2 cellular contexts compared by ENCODE assay signal in genomic region chr12:79936670-79937069, GRCh38.
TF ChIP-seq lines count a peak whose summit lies in the region.

No MANE protein-coding gene starts in this region.

TF ChIP-seq in A549, 52 proteins besides CTCF, POLR2A, EP300 and RAD21:
- TF ChIP-seq, protein P1, sequence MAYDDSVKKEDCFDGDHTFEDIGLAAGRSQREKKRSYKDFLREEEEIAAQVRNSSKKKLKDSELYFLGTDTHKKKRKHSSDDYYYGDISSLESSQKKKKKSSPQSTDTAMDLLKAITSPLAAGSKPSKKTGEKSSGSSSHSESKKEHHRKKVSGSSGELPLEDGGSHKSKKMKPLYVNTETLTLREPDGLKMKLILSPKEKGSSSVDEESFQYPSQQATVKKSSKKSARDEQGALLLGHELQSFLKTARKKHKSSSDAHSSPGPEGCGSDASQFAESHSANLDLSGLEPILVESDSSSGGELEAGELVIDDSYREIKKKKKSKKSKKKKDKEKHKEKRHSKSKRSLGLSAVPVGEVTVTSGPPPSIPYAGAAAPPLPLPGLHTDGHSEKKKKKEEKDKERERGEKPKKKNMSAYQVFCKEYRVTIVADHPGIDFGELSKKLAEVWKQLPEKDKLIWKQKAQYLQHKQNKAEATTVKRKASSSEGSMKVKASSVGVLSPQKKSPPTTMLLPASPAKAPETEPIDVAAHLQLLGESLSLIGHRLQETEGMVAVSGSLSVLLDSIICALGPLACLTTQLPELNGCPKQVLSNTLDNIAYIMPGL (CRISPR knock-in tag; IDR thresholded peaks at IDR 0.05; ENCODE audit: borderline replicate concordance), result no peak
TF ChIP-seq in A549: peak in this region for 0.

TF ChIP-seq in GM12878, 131 proteins besides CTCF, POLR2A, EP300 and RAD21:
- TF ChIP-seq RELA (IDR thresholded peaks at IDR 0.05; ENCODE audit: borderline replicate concordance, partially characterized antibody) (no peak), NR2C2 (IDR thresholded peaks at IDR 0.05; ENCODE audit: borderline replicate concordance, control insufficient read depth, insufficient read length, low read depth) (no peak), ZNF274 (IDR thresholded peaks at IDR 0.05; ENCODE audit: insufficient read depth, insufficient read length) (no peak), NFIC (IDR thresholded peaks at IDR 0.05; ENCODE audit: low read depth, low read length) (no peak), ZNF207 (IDR thresholded peaks at IDR 0.05; ENCODE audit: borderline replicate concordance) (no peak), KAT2A (conservative IDR thresholded peaks at IDR 0.05; ENCODE audit: control insufficient read depth, low read depth, low read length) (no peak), ESRRA (IDR thresholded peaks at IDR 0.05; ENCODE audit: low read length) (no peak), BRCA1 (IDR thresholded peaks at IDR 0.05; ENCODE audit: low read depth, low read length) (no peak)
- TF ChIP-seq, protein P2, sequence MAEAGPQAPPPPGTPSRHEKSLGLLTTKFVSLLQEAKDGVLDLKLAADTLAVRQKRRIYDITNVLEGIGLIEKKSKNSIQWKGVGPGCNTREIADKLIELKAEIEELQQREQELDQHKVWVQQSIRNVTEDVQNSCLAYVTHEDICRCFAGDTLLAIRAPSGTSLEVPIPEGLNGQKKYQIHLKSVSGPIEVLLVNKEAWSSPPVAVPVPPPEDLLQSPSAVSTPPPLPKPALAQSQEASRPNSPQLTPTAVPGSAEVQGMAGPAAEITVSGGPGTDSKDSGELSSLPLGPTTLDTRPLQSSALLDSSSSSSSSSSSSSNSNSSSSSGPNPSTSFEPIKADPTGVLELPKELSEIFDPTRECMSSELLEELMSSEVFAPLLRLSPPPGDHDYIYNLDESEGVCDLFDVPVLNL (IDR thresholded peaks at IDR 0.05; ENCODE audit: low read depth, low read length), result no peak
- TF ChIP-seq, protein P3, sequence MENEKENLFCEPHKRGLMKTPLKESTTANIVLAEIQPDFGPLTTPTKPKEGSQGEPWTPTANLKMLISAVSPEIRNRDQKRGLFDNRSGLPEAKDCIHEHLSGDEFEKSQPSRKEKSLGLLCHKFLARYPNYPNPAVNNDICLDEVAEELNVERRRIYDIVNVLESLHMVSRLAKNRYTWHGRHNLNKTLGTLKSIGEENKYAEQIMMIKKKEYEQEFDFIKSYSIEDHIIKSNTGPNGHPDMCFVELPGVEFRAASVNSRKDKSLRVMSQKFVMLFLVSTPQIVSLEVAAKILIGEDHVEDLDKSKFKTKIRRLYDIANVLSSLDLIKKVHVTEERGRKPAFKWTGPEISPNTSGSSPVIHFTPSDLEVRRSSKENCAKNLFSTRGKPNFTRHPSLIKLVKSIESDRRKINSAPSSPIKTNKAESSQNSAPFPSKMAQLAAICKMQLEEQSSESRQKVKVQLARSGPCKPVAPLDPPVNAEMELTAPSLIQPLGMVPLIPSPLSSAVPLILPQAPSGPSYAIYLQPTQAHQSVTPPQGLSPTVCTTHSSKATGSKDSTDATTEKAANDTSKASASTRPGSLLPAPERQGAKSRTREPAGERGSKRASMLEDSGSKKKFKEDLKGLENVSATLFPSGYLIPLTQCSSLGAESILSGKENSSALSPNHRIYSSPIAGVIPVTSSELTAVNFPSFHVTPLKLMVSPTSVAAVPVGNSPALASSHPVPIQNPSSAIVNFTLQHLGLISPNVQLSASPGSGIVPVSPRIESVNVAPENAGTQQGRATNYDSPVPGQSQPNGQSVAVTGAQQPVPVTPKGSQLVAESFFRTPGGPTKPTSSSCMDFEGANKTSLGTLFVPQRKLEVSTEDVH (IDR thresholded peaks at IDR 0.05; ENCODE audit: low read depth, partially characterized antibody), result no peak
TF ChIP-seq in GM12878: peak in this region for 0.
